28 cellular contexts compared by ENCODE assay signal in the genomic region with DNA sequence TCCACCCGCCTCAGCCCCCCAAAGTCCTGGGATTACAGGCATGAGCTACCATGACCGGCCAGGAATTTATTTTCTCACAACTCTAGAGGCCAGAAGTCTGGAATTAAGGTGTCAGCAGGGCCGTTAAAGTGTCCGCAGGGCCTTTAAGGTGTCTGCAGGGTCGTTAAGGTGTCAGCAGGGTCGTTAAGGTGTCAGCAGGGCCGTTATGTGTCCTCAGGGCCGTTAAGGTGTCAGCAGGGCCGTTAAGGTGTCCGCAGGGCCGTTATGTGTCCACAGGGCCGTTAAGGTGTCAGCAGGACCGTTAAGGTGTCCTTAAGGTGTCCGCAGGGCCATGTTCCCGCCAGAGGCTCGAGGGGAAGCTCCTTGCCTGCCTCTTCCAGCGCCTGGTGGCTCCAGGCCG.
"Had no signal": no experiment of that assay in that cellular context is flagged by ENCODE, and none has a peak within 500 bp of the region (broad histone marks: within the 10 kb centered on the region; RNA-seq: fewer than 3 reads in every experiment).

No MANE protein-coding gene starts in this region.

- H3K4me1 ChIP-seq: adrenal gland, gastroesophageal sphincter had no signal

- DNase-seq: activated CD4-positive, alpha-beta memory T cell treated with anti-CD3 and anti-CD28 coated beads for 36 hours; activated CD4-positive, alpha-beta T cell treated with anti-CD3 and anti-CD28 coated beads for 36 hours; activated CD4-positive, alpha-beta T cell treated with anti-CD3 and anti-CD28 coated beads, Interleukin-2, amount 10 ng/mL, durations not matched to agents 24 days and 14 days; activated CD4-positive, CD25-positive, alpha-beta regulatory T cell; activated CD4-positive, CD25-positive, alpha-beta regulatory T cell treated with anti-CD3 and anti-CD28 coated beads, Interleukin-2, amount 50 U/mL, for 72 hours; activated CD8-positive, alpha-beta memory T cell treated with anti-CD3 and anti-CD28 coated beads, Interleukin-2, amount 10 ng/mL, durations not matched to agents 7 days and 5 days; activated CD8-positive, alpha-beta memory T cell treated with anti-CD3 and anti-CD28 coated beads, Interleukin-2, amount 50 U/mL, for 4 hours; activated CD8-positive, alpha-beta T cell treated with anti-CD3 and anti-CD28 coated beads, Interleukin-2, amount 10 ng/mL, durations not matched to agents 7 days and 5 days; activated effector memory CD4-positive, alpha-beta T cell treated with anti-CD3 and anti-CD28 coated beads, Interleukin-2, amount 50 U/mL, for 16 hours; activated naive CD4-positive, alpha-beta T cell treated with anti-CD3 and anti-CD28 coated beads for 36 hours; activated naive CD8-positive, alpha-beta T cell treated with anti-CD3 and anti-CD28 coated beads for 36 hours; activated naive CD8-positive, alpha-beta T cell treated with anti-CD3 and anti-CD28 coated beads, Interleukin-2, amount 50 U/mL, for 24 hours; activated T-cell treated with anti-CD3 and anti-CD28 coated beads, Interleukin-2, amount 50 U/mL, for 1 hour; activated T-cell treated with anti-CD3 and anti-CD28 coated beads, Interleukin-2, amount 50 U/mL, for 48 hours; adrenal gland; amygdala; aorta; body of pancreas; caudate nucleus; cortex of kidney; dermis blood vessel endothelial cell; effector CD4-positive, alpha-beta T cell; effector memory CD8-positive, alpha-beta T cell; esophagus squamous epithelium; foreskin melanocyte; T-helper 2 cell had no signal

- H3K9me3 ChIP-seq: adrenal gland, body of pancreas, esophagus squamous epithelium, gastroesophageal sphincter had no signal

- H3K27ac ChIP-seq: adrenal gland, body of pancreas, epithelial cell of prostate, esophagus squamous epithelium, gastroesophageal sphincter had no signal

- H3K27me3 ChIP-seq: adrenal gland, body of pancreas, esophagus squamous epithelium had no signal

- H3K4me3 ChIP-seq: adrenal gland, body of pancreas, esophagus squamous epithelium, gastroesophageal sphincter had no signal

- H3K36me3 ChIP-seq: adrenal gland, esophagus squamous epithelium had no signal
